Comparison of ENCODE assay signal across 1 cellular context in genomic region chr11:74171630-74172465, GRCh38.
TF ChIP-seq lines count a peak whose summit lies in the region.

No MANE protein-coding gene starts in this region.

TF ChIP-seq in GM23338, 12 proteins besides CTCF, POLR2A, EP300 and RAD21 (continued from another document):
- no peak for TF ChIP-seq POLR2AphosphoS5 (IDR thresholded peaks at IDR 0.05; ENCODE audit: low read depth)
- no peak for TF ChIP-seq EZH2 (IDR thresholded peaks at IDR 0.05; ENCODE audit: low read depth, unreplicated experiment)
